In genomic region chr7:46195934-46196333, GRCh38 we compare ENCODE assay signal across 36 cellular contexts.
"Had no signal": no experiment of that assay in that cellular context is flagged by ENCODE, and none has a peak within 500 bp of the region (broad histone marks: within the 10 kb centered on the region; RNA-seq: fewer than 3 reads in every experiment).

No MANE protein-coding gene starts in this region.

- DNase-seq: Karpas-422, Kasumi-1, MG63, MM.1S, MV-4-11, NCI-H1048, NCI-H1092, NCI-H1092 treated with DMSO at 0.1 percent for 48 hours, NCI-H1105, NCI-H1105 treated with DMSO at 0.1 percent for 48 hours, NCI-H1417, NCI-H1417 treated with DMSO at 0.1 percent for 48 hours, NCI-H1436, NCI-H1436 treated with DMSO at 0.1 percent for 48 hours, NCI-H146, NCI-H1694, NCI-H1694 treated with DMSO at 0.1 percent for 48 hours, NCI-H187, NCI-H187 treated with DMSO at 0.1 percent for 48 hours, NCI-H1930, NCI-H2029, NCI-H2029 treated with DMSO at 0.1 percent for 48 hours, NCI-H2081, NCI-H2081 treated with DMSO at 0.1 percent for 48 hours, NCI-H2107, NCI-H2171, NCI-H2171 treated with DMSO at 0.1 percent for 48 hours, NCI-H2227 treated with DMSO at 0.1 percent for 48 hours, NCI-H226, NCI-H345, NCI-H446, NCI-H446 treated with DMSO at 0.1 percent for 48 hours, NCI-H510A, NCI-H510A treated with DMSO at 0.1 percent for 48 hours, NCI-H524, NCI-H524 treated with DMSO at 0.1 percent for 48 hours had no signal

- H3K27me3 ChIP-seq: MG63 had no signal

- H3K36me3 ChIP-seq: MG63 had no signal

- H3K4me3 ChIP-seq: MG63 had no signal
